8 cellular contexts compared by ENCODE assay signal in genomic region chr5:76715734-76716455, GRCh38. TPM values are rescaled to one million over a fixed set of nuclear protein-coding genes. Genes with fewer than 3 reads are reported as not detected.
DNase-seq lines count a peak whose midpoint lies in the region; TF ChIP-seq lines count a peak whose summit lies in the region.

TSS of gene F2R (plus strand) at chr5:76716126. CDS start at chr5:76716308, 182 bp downstream.

- TF ChIP-seq CTCF in GM12865 (IDR thresholded peaks at IDR 0.05; ENCODE audit: insufficient read depth, low read depth, low read length, missing control alignments), result peak; percentile 52

- CTCF ChIA-PET in HEK293T (lab: Yijun Ruan, JAX), result interaction anchor here (1.0 kb wide), 2 partner anchors 9 to 58 kb away, joined by 3 read pairs; no protein-coding TSS in a partner anchor
- CTCF ChIA-PET in activated CD4-positive, alpha-beta memory T cell treated with anti-CD3 and anti-CD28 coated beads for 36 hours (lab: Charles Lee), result interaction anchor here (1.2 to 6.6 kb wide), 4 partner anchors 8 to 58 kb away, joined by 3 to 61 read pairs (median 4); no protein-coding TSS in a partner anchor

- H3K4me3 Mint-ChIP-seq in activated CD4-positive, alpha-beta memory T cell treated with anti-CD3 and anti-CD28 coated beads for 36 hours, result peak within 1 kb of the TSS; percentile 81

- H3K4me1 ChIP-seq in endocrine pancreas (ENCODE audit: control insufficient read depth, insufficient read depth, low read length) (no peaks in the 10 kb centered on the region), mesendoderm (ENCODE audit: control insufficient read depth, low read depth, low read length) (peaks cover 2% of the 10 kb centered on the region)

- H3K4me3 ChIP-seq in GM12865 (ENCODE audit: low read depth, low read length) (peak within 1 kb of the TSS; percentile 59), endocrine pancreas (ENCODE audit: control insufficient read depth, insufficient read depth, low read length) (no peak within 1 kb of the TSS), mesendoderm (ENCODE audit: low read length) (peak within 1 kb of the TSS; percentile 81)

- peaks cover 7% of the 10 kb centered on the region for H3K79me1 ChIP-seq in mesendoderm (ENCODE audit: low read length)

- no peaks in the 10 kb centered on the region for H3K36me3 Mint-ChIP-seq in activated CD4-positive, alpha-beta memory T cell treated with anti-CD3 and anti-CD28 coated beads for 36 hours

- H3K79me2 ChIP-seq in mesendoderm (ENCODE audit: control insufficient read depth, insufficient read depth, low read length), result peaks cover 5% of the 10 kb centered on the region

- H2BK5ac ChIP-seq in mesendoderm (ENCODE audit: low read length), result no peak within 1 kb of the TSS

- H4K8ac ChIP-seq in mesendoderm (ENCODE audit: low read depth, low read length), result peak within 1 kb of the TSS; percentile 68

- no CpG with 5 or more reads among the region's 82 CpGs for WGBS in mesendoderm (ENCODE audit: extremely low coverage, insufficient coverage, low lambda C conversion rate)

- H3K18ac ChIP-seq in mesendoderm (ENCODE audit: low read length), result peak within 1 kb of the TSS; percentile 78

- intact Hi-C loops in activated CD4-positive, alpha-beta memory T cell treated with anti-CD3 and anti-CD28 coated beads for 36 hours (cut with micrococcal nuclease), result loop anchor here (1.0 to 10.0 kb wide), 2 partner anchors 58 to 139 kb away; partner anchors contain the start of gene S100Z

- peak within 1 kb of the TSS; percentile 54 for H3K27ac Mint-ChIP-seq in activated CD4-positive, alpha-beta memory T cell treated with anti-CD3 and anti-CD28 coated beads for 36 hours

- peak within 1 kb of the TSS; percentile 3 for H2BK120ac ChIP-seq in mesendoderm (ENCODE audit: low read depth, low read length)

- H3K56ac ChIP-seq in mesendoderm (ENCODE audit: low read length), result peak within 1 kb of the TSS; percentile 92

- peak within 1 kb of the TSS; percentile 89 for H3K23ac ChIP-seq in mesendoderm (ENCODE audit: low read length)

- H2BK15ac ChIP-seq in mesendoderm (replicated peaks; ENCODE audit: low read depth), result no peak within 1 kb of the TSS

- H3K27me3 ChIP-seq in endocrine pancreas (ENCODE audit: control insufficient read depth, insufficient read depth, low read length) (peaks cover 5% of the 10 kb centered on the region), mesendoderm (ENCODE audit: insufficient read depth, low read length, poor library complexity) (no peaks in the 10 kb centered on the region)

- H3K4me2 ChIP-seq in mesendoderm (ENCODE audit: low read length), result peak within 1 kb of the TSS; percentile 98

- DNase-seq in GM12865 (ENCODE audit: low read depth) (peak; percentile 46), HEK293T (ENCODE audit: extremely low spot score) (peak; percentile 85), NCI-H1930 (lab: John Stamatoyannopoulos, UW) (peak; percentile 38 to 56), mesendoderm (peak; percentile 85), globus pallidus (ENCODE audit: low spot score) (no peak)
- DNase-seq in activated CD4-positive, alpha-beta memory T cell treated with anti-CD3 and anti-CD28 coated beads for 36 hours, result peak; percentile 65
- DNase-seq in stimulated activated naive CD4-positive, alpha-beta T cell (lab: John Stamatoyannopoulos, UW), result peak in 4 of 6 experiments; percentile 3 to 32 (median 12)

- no peak within 1 kb of the TSS for H2AK5ac ChIP-seq in mesendoderm (ENCODE audit: low read length)

- POLR2A ChIA-PET in HEK293T (lab: Yijun Ruan, JAX), result no interaction called here
- POLR2A ChIA-PET in activated CD4-positive, alpha-beta memory T cell treated with anti-CD3 and anti-CD28 coated beads for 36 hours (lab: Charles Lee), result interaction anchor here (1.7 kb wide), 2 partner anchors 22 to 24 kb away, joined by 7 read pairs; no protein-coding TSS in a partner anchor

- no peaks in the 10 kb centered on the region for H3K36me3 ChIP-seq in endocrine pancreas (ENCODE audit: control insufficient read depth, insufficient read depth, low read length)
- H3K36me3 ChIP-seq in mesendoderm (ENCODE audit: control insufficient read depth, insufficient read depth, low read length), result no peaks in the 10 kb centered on the region

- H3K27me3 Mint-ChIP-seq in activated CD4-positive, alpha-beta memory T cell treated with anti-CD3 and anti-CD28 coated beads for 36 hours, result peaks cover 30% of the 10 kb centered on the region

- peak within 1 kb of the TSS; percentile 13 for H3K9ac ChIP-seq in endocrine pancreas (ENCODE audit: control insufficient read depth, insufficient read depth, low read length)
- H3K9ac ChIP-seq in mesendoderm (ENCODE audit: low read length), result peak within 1 kb of the TSS; percentile 79

- no peak within 1 kb of the TSS for H4K5ac ChIP-seq in mesendoderm (ENCODE audit: low read length)

- H3K9me3 ChIP-seq in endocrine pancreas (ENCODE audit: control insufficient read depth, low read length), result no peaks in the 10 kb centered on the region

- H3K4ac ChIP-seq in mesendoderm (ENCODE audit: low read depth, low read length), result peak within 1 kb of the TSS; percentile 60

- H3K9me3 Mint-ChIP-seq in activated CD4-positive, alpha-beta memory T cell treated with anti-CD3 and anti-CD28 coated beads for 36 hours, result no peaks in the 10 kb centered on the region

- no peak within 1 kb of the TSS for H3K27ac ChIP-seq in mesendoderm (ENCODE audit: low read depth, low read length)

- H3K4me1 Mint-ChIP-seq in activated CD4-positive, alpha-beta memory T cell treated with anti-CD3 and anti-CD28 coated beads for 36 hours (ENCODE audit: low read depth), result peaks cover 37% of the 10 kb centered on the region

TF ChIP-seq in HEK293T, 16 proteins besides CTCF, POLR2A, EP300 and RAD21:
- TF ChIP-seq ARNT (IDR thresholded peaks at IDR 0.05) (no peak), NFRKB (IDR thresholded peaks at IDR 0.05) (no peak), ZNF384 (IDR thresholded peaks at IDR 0.05) (no peak), ELF4 (IDR thresholded peaks at IDR 0.05) (no peak), FOXA1 (IDR thresholded peaks at IDR 0.05) (no peak), FOXK2 (IDR thresholded peaks at IDR 0.05) (no peak), TARDBP (IDR thresholded peaks at IDR 0.05) (no peak), SP1 (IDR thresholded peaks at IDR 0.05) (no peak), CTBP1 (IDR thresholded peaks at IDR 0.05; ENCODE audit: borderline replicate concordance) (no peak)

RNA-seq across cellular contexts. Expression of gene F2R, which starts in this region (rescaled TPM):
- total RNA-seq in activated CD4-positive, alpha-beta memory T cell treated with anti-CD3 and anti-CD28 coated beads for 36 hours, result 1 to 10 TPM; 6.5 to 6.8 TPM
- 12.9 TPM for polyA plus RNA-seq in mesendoderm (2013, experiment 1 of 2)
- 13.6 TPM for polyA plus RNA-seq in mesendoderm (2013, experiment 2 of 2)
